In the genomic region with DNA sequence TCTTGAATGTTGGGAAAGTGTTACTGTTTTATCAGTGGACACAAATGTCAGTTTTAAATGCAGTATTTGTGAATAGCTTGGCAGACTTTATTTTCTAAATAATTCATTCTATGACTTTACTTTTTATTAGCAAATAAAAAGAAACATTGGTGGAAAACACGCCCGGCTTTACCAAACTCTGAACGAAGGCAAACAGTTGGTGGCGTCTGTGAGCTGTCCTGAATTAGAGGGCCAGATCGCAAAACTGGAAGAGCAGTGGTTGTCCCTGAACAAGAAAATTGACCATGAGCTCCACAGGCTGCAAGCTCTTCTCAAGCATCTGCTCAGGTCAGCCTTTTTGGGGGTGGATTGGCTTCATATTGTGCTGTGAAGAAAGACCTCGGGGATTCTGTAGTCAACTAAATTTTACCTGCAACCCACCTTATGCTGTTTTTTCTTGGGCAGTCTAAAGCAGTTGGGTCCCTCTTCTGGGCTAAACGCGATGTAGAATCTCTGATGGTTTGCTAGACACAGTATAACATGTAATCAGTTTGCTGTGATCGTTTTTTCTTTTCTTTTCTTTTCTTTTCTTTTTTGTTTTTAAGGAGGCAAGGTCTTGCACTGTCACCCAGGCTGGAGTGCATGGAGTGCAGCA, we compare ENCODE assay signal across 11 cellular contexts.
A peak's percentile ranks its signal among the peaks of the same experiment; 100 is the strongest.
DNase-seq lines count a peak whose midpoint lies in the region; ATAC-seq and TF ChIP-seq lines count a peak whose summit lies in the region.
"Had no signal": no experiment of that assay in that cellular context is flagged by ENCODE, and none has a peak within 500 bp of the region (broad histone marks: within the 10 kb centered on the region; RNA-seq: fewer than 3 reads in every experiment).

No MANE protein-coding gene starts in this region.

- no peak overlapping the region for H3K4me2 ChIP-seq in parathyroid adenoma (ENCODE audit: low read length)

- peak; percentile 65 for TF ChIP-seq CTCF in choroid plexus epithelial cell (conservative IDR thresholded peaks at IDR 0.05; ENCODE audit: low read depth, low read length)
- peak; percentile 51 for TF ChIP-seq CTCF in parathyroid adenoma (IDR thresholded peaks at IDR 0.05)

- H3K36me3 Mint-ChIP-seq in activated naive CD4-positive, alpha-beta T cell treated with anti-CD3 and anti-CD28 coated beads, Interleukin-2, amount 50 U/mL, for 24 hours = peaks cover 5% of the 10 kb centered on the region

- no peak overlapping the region for H2AFZ ChIP-seq in parathyroid adenoma

- no peaks in the 10 kb centered on the region for H3K4me1 ChIP-seq in parathyroid adenoma

- H3K9ac ChIP-seq in parathyroid adenoma = no peak overlapping the region

- no peaks in the 10 kb centered on the region for H3K4me1 Mint-ChIP-seq in activated naive CD4-positive, alpha-beta T cell treated with anti-CD3 and anti-CD28 coated beads, Interleukin-2, amount 50 U/mL, for 24 hours
- H3K4me1 Mint-ChIP-seq: activated CD4-positive, alpha-beta T cell treated with anti-CD3 and anti-CD28 coated beads, Interleukin-2, amount 10 ng/mL, durations not matched to agents 7 days and 5 days; CD4-positive, CD25-positive, alpha-beta regulatory T cell had no signal

- no peaks in the 10 kb centered on the region for H3K79me2 ChIP-seq in parathyroid adenoma

- H3K9me3 ChIP-seq in parathyroid adenoma (ENCODE audit: control insufficient read depth, low read length) = no peaks in the 10 kb centered on the region

- no peak for DNase-seq in activated naive CD4-positive, alpha-beta T cell (lab: John Stamatoyannopoulos, UW)
- DNase-seq in M059J (ENCODE audit: low read depth) (peak; percentile 3), choroid plexus epithelial cell (ENCODE audit: low read depth) (peak; percentile 53), AG08395 (ENCODE audit: low spot score) (no peak)
- DNase-seq: activated CD4-positive, alpha-beta T cell treated with anti-CD3 and anti-CD28 coated beads, Interleukin-2, amount 10 ng/mL, durations not matched to agents 7 days and 5 days; CD4-positive, CD25-positive, alpha-beta regulatory T cell; NCI-H69 had no signal

- H3K27me3 ChIP-seq in parathyroid adenoma (ENCODE audit: control insufficient read depth, insufficient read depth, low read length) = no peaks in the 10 kb centered on the region

- ATAC-seq in GM21515 (IDR thresholded peaks at IDR 0.05; ENCODE audit: unreplicated experiment) (no peak), HG02763 (IDR thresholded peaks at IDR 0.05; ENCODE audit: unreplicated experiment) (no peak)

- H3K27me3 Mint-ChIP-seq in activated naive CD4-positive, alpha-beta T cell treated with anti-CD3 and anti-CD28 coated beads, Interleukin-2, amount 50 U/mL, for 24 hours = no peaks in the 10 kb centered on the region
- H3K27me3 Mint-ChIP-seq: activated CD4-positive, alpha-beta T cell treated with anti-CD3 and anti-CD28 coated beads, Interleukin-2, amount 10 ng/mL, durations not matched to agents 7 days and 5 days; CD4-positive, CD25-positive, alpha-beta regulatory T cell had no signal

- no peak overlapping the region for H3K4me3 Mint-ChIP-seq in activated naive CD4-positive, alpha-beta T cell treated with anti-CD3 and anti-CD28 coated beads, Interleukin-2, amount 50 U/mL, for 24 hours
- H3K4me3 Mint-ChIP-seq: activated CD4-positive, alpha-beta T cell treated with anti-CD3 and anti-CD28 coated beads, Interleukin-2, amount 10 ng/mL, durations not matched to agents 7 days and 5 days; CD4-positive, CD25-positive, alpha-beta regulatory T cell had no signal

- peak overlapping the region; percentile 81 for H3K27ac Mint-ChIP-seq in activated naive CD4-positive, alpha-beta T cell treated with anti-CD3 and anti-CD28 coated beads, Interleukin-2, amount 50 U/mL, for 24 hours
- H3K27ac Mint-ChIP-seq: activated CD4-positive, alpha-beta T cell treated with anti-CD3 and anti-CD28 coated beads, Interleukin-2, amount 10 ng/mL, durations not matched to agents 7 days and 5 days had no signal

- no peak overlapping the region for H3K27ac ChIP-seq in parathyroid adenoma

- no peaks in the 10 kb centered on the region for H3K36me3 ChIP-seq in parathyroid adenoma (ENCODE audit: control insufficient read depth, insufficient read depth, low read length)

- no peaks in the 10 kb centered on the region for H3K9me3 Mint-ChIP-seq in activated naive CD4-positive, alpha-beta T cell treated with anti-CD3 and anti-CD28 coated beads, Interleukin-2, amount 50 U/mL, for 24 hours
- H3K9me3 Mint-ChIP-seq: activated CD4-positive, alpha-beta T cell treated with anti-CD3 and anti-CD28 coated beads, Interleukin-2, amount 10 ng/mL, durations not matched to agents 7 days and 5 days; CD4-positive, CD25-positive, alpha-beta regulatory T cell had no signal

- no peak overlapping the region for H3K4me3 ChIP-seq in choroid plexus epithelial cell (ENCODE audit: low read depth, low read length)
- no peak overlapping the region for H3K4me3 ChIP-seq in parathyroid adenoma (ENCODE audit: low read depth, low read length)

Comparison
In these comparisons a context has a peak if more than half of its experiments do, and no peak if none do; other contexts are left out.
1. DNase-seq: peak in M059J (single experiment) and choroid plexus epithelial cell (single experiment); none in activated naive CD4-positive, alpha-beta T cell (0 of 4) and AG08395 (single experiment).